27 cellular contexts compared by ENCODE assay signal in the genomic region with DNA sequence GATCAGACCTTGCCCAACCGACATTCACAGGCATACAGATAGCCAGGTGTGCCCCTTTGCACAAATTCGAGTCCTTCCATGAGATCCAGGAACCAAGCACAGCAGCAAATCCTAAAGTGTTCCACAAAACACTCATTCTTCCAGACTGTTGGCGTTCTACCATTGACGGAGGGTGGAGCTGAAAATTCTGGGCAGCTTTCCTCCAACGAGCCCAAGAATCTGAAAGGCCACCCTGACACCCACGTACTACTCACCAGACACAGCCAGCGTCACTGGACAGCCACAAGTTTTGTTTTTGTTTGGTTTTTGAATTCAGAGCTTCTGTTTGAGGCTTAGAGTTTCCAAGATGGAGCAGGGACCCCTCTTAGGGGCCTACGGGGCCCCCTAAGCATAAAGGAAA.
"Had no signal": no experiment of that assay in that cellular context is flagged by ENCODE, and none has a peak within 500 bp of the region (broad histone marks: within the 10 kb centered on the region; RNA-seq: fewer than 3 reads in every experiment).

No MANE protein-coding gene starts in this region.

- H3K4me2 ChIP-seq: SK-N-SH had no signal

- H3K4me1 Mint-ChIP-seq: activated CD4-positive, alpha-beta memory T cell treated with anti-CD3 and anti-CD28 coated beads, Interleukin-2, amount 10 ng/mL, durations not matched to agents 7 days and 5 days; activated CD4-positive, alpha-beta T cell treated with anti-CD3 and anti-CD28 coated beads for 36 hours; activated T-helper 17 cell treated with anti-CD3 and anti-CD28 coated beads, Interleukin-2, amount 50 U/mL, for 72 hours had no signal

- H3K4me3 ChIP-seq: MG63 had no signal

- ATAC-seq: activated CD4-positive, alpha-beta T cell treated with anti-CD3 and anti-CD28 coated beads for 36 hours; activated T-helper 17 cell treated with anti-CD3 and anti-CD28 coated beads, Interleukin-2, amount 50 U/mL, for 72 hours; Panc1; Right ventricle myocardium inferior had no signal

- H3K9ac ChIP-seq: SK-N-SH had no signal

- H3K27me3 ChIP-seq: MG63 had no signal

- H3K36me3 Mint-ChIP-seq: activated naive CD8-positive, alpha-beta T cell; brain had no signal

- DNase-seq: activated CD4-positive, alpha-beta memory T cell treated with anti-CD3 and anti-CD28 coated beads, Interleukin-2, amount 10 ng/mL, durations not matched to agents 7 days and 5 days; activated CD4-positive, alpha-beta T cell treated with anti-CD3 and anti-CD28 coated beads for 36 hours; activated CD4-positive, alpha-beta T cell treated with anti-CD3 and anti-CD28 coated beads, Interleukin-2, amount 50 U/mL, for 1 hour; activated gamma-delta T cell; activated naive CD4-positive, alpha-beta T cell treated with anti-CD3 and anti-CD28 coated beads for 36 hours; activated T-cell treated with anti-CD3 and anti-CD28 coated beads for 4 hours; activated T-cell treated with anti-CD3 and anti-CD28 coated beads, Interleukin-2, amount 50 U/mL, for 48 hours; MG63; MV-4-11; NCI-H1092 treated with DMSO at 0.1 percent for 48 hours; NCI-H1417 treated with DMSO at 0.1 percent for 48 hours; NCI-H1694; NCI-H2029; NCI-H345; NCI-H510A; NCI-H69; NK-92 treated with Interleukin-12 subunit alpha and Interleukin-12 subunit beta, amount 100 ng/mL, for 24 hours; OCI-M1; RPMI8226; SK-N-SH; T-helper 1 cell had no signal

- H3K9me3 ChIP-seq: MG63, SK-N-SH had no signal

- H3K9me3 Mint-ChIP-seq: activated CD4-positive, alpha-beta memory T cell treated with anti-CD3 and anti-CD28 coated beads, Interleukin-2, amount 10 ng/mL, durations not matched to agents 7 days and 5 days; activated naive CD4-positive, alpha-beta T cell treated with anti-CD3 and anti-CD28 coated beads for 36 hours; activated T-helper 17 cell treated with anti-CD3 and anti-CD28 coated beads, Interleukin-2, amount 50 U/mL, for 72 hours; brain had no signal

- H3K9me2 ChIP-seq: SK-N-SH had no signal

- H3K27ac Mint-ChIP-seq: activated CD4-positive, alpha-beta memory T cell treated with anti-CD3 and anti-CD28 coated beads, Interleukin-2, amount 10 ng/mL, durations not matched to agents 7 days and 5 days; activated CD4-positive, alpha-beta T cell treated with anti-CD3 and anti-CD28 coated beads for 36 hours; activated naive CD4-positive, alpha-beta T cell treated with anti-CD3 and anti-CD28 coated beads for 36 hours; activated naive CD8-positive, alpha-beta T cell; activated T-helper 17 cell treated with anti-CD3 and anti-CD28 coated beads, Interleukin-2, amount 50 U/mL, for 72 hours had no signal

- H3K27ac ChIP-seq: VCaP had no signal

- H3K4me3 Mint-ChIP-seq: activated CD4-positive, alpha-beta memory T cell treated with anti-CD3 and anti-CD28 coated beads, Interleukin-2, amount 10 ng/mL, durations not matched to agents 7 days and 5 days; activated CD4-positive, alpha-beta T cell treated with anti-CD3 and anti-CD28 coated beads for 36 hours; activated naive CD4-positive, alpha-beta T cell treated with anti-CD3 and anti-CD28 coated beads for 36 hours; activated naive CD8-positive, alpha-beta T cell; activated T-helper 17 cell treated with anti-CD3 and anti-CD28 coated beads, Interleukin-2, amount 50 U/mL, for 72 hours; brain had no signal

- H3K36me3 ChIP-seq: MG63 had no signal
